8 cellular contexts compared by ENCODE assay signal in genomic region chr1:197146108-197147095, GRCh38. TPM values are rescaled to one million over a fixed set of nuclear protein-coding genes. Genes with fewer than 3 reads are reported as not detected.
DNase-seq lines count a peak whose midpoint lies in the region; ATAC-seq lines count a peak whose summit lies in the region.

TSS of gene ASPM (minus strand) at chr1:197146669. CDS start at chr1:197146437, 232 bp downstream.

- H3K27me3 Mint-ChIP-seq in activated naive CD4-positive, alpha-beta T cell treated with anti-CD3 and anti-CD28 coated beads for 36 hours (ENCODE audit: low read depth) = peaks cover 19% of the 10 kb centered on the region

- intact Hi-C loops in activated naive CD4-positive, alpha-beta T cell treated with anti-CD3 and anti-CD28 coated beads for 36 hours (cut with micrococcal nuclease) = loop anchor here (2.0 to 10.0 kb wide), 4 partner anchors 46 to 756 kb away; partner anchors contain the start of genes C1orf53 and DENND1B

- peaks cover 22% of the 10 kb centered on the region for H3K36me3 ChIP-seq in SK-N-MC (ENCODE audit: insufficient read depth, low read length)

- peak within 1 kb of the TSS; percentile 85 for H3K4me3 Mint-ChIP-seq in activated naive CD4-positive, alpha-beta T cell treated with anti-CD3 and anti-CD28 coated beads for 36 hours

- peak; percentile 98 for DNase-seq in NCI-H1048 (lab: John Stamatoyannopoulos, UW)
- peak; percentile 68 for DNase-seq in SK-N-MC (ENCODE audit: low read depth, low spot score)
- DNase-seq in activated naive CD4-positive, alpha-beta T cell treated with anti-CD3 and anti-CD28 coated beads for 36 hours = peak; percentile 98
- DNase-seq in germinal center (ENCODE audit: low spot score) = peak; percentile 93
- peak; percentile 80 for DNase-seq in non-pigmented ciliary epithelial cell (ENCODE audit: low read depth)
- DNase-seq in superior temporal gyrus (ENCODE audit: extremely low spot score) = peak; percentile 93

- CTCF ChIA-PET in activated naive CD4-positive, alpha-beta T cell treated with anti-CD3 and anti-CD28 coated beads for 36 hours (lab: Charles Lee) = no interaction called here

- H3K27ac ChIP-seq in SK-N-MC = peak within 1 kb of the TSS; percentile 89

- ATAC-seq in HG02588 (IDR thresholded peaks at IDR 0.05; ENCODE audit: unreplicated experiment) = peak; percentile 99

- peaks cover 17% of the 10 kb centered on the region for H3K36me3 Mint-ChIP-seq in activated naive CD4-positive, alpha-beta T cell treated with anti-CD3 and anti-CD28 coated beads for 36 hours (ENCODE audit: low read depth)

- peak within 1 kb of the TSS; percentile 94 for H3K9ac ChIP-seq in SK-N-MC (ENCODE audit: insufficient read length)

- H3K27ac Mint-ChIP-seq in activated naive CD4-positive, alpha-beta T cell treated with anti-CD3 and anti-CD28 coated beads for 36 hours = peak within 1 kb of the TSS; percentile 93

- H3K9me3 ChIP-seq in SK-N-MC (ENCODE audit: low read depth, low read length) = no peaks in the 10 kb centered on the region

- H3K4me3 ChIP-seq in GM08714 (ENCODE audit: low read length) (peak within 1 kb of the TSS; percentile 85), SK-N-MC (peak within 1 kb of the TSS; percentile 93)

- no peaks in the 10 kb centered on the region for H3K9me3 Mint-ChIP-seq in activated naive CD4-positive, alpha-beta T cell treated with anti-CD3 and anti-CD28 coated beads for 36 hours

- no peaks in the 10 kb centered on the region for H3K4me1 Mint-ChIP-seq in activated naive CD4-positive, alpha-beta T cell treated with anti-CD3 and anti-CD28 coated beads for 36 hours (ENCODE audit: low read depth)

RNA-seq across cellular contexts. Expression of gene ASPM, which starts in this region (rescaled TPM):
- 10 to 100 TPM; 26.4 to 27.6 TPM for total RNA-seq in activated naive CD4-positive, alpha-beta T cell treated with anti-CD3 and anti-CD28 coated beads for 36 hours

Comparison
In these comparisons a context has a peak if more than half of its experiments do, and no peak if none do; other contexts are left out.
1. Peak in every context shown above with its lines: DNase-seq, ATAC-seq, H3K4me3 ChIP-seq and H3K27ac ChIP-seq.